In the genomic region with DNA sequence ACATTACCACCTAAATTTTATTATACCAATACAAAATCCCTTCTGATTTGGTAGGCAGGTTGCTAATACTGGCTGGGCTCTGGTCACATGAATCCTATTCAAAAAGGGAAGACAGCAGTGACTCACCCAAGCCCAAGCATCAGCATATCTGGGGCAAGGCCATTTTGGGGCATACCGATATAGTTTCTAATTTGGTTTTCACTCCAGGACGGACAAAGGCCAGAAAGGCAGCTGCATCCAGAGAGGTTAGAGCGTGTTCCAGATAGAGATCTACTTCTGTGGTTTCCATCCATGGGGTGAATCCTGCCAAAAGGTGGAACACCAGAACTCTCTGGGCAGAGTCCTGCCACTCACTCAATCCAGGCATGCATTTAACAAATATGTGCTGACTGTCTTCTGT, we compare ENCODE assay signal across 18 cellular contexts.
A peak's percentile ranks its signal among the peaks of the same experiment; 100 is the strongest.
DNase-seq lines count a peak whose midpoint lies in the region; ATAC-seq and TF ChIP-seq lines count a peak whose summit lies in the region.
"Had no signal": no experiment of that assay in that cellular context is flagged by ENCODE, and none has a peak within 500 bp of the region (broad histone marks: within the 10 kb centered on the region; RNA-seq: fewer than 3 reads in every experiment).

No MANE protein-coding gene starts in this region.

- H3K4me3 Mint-ChIP-seq in GM23338, result no peak overlapping the region
- no peak overlapping the region for H3K4me3 Mint-ChIP-seq in activated T-helper 17 cell treated with anti-CD3 and anti-CD28 coated beads, Interleukin-2, amount 50 U/mL, for 72 hours
- H3K4me3 Mint-ChIP-seq: B cell; CD4-positive, alpha-beta T cell had no signal

- no peak for TF ChIP-seq CTCF in GM23338 (conservative IDR thresholded peaks at IDR 0.05; ENCODE audit: low read depth in 2 of 2)

- peak; percentile 4 to 7 for DNase-seq in AML-193 (lab: John Stamatoyannopoulos, UW)
- DNase-seq in GM23338 (ENCODE audit: low spot score), result no peak
- DNase-seq in myocyte (ENCODE audit: low read depth), result peak; percentile 91
- DNase-seq in SHP77 (lab: John Stamatoyannopoulos, UW), result no peak
- DNase-seq in amniotic stem cell (lab: John Stamatoyannopoulos, UW), result no peak
- DNase-seq: CD4-positive, alpha-beta T cell; DMS53; IMR-90; Kasumi-1; NCI-H1436; NCI-H2029 treated with DMSO at 0.1 percent for 48 hours; NCI-H2171 treated with DMSO at 0.1 percent for 48 hours; NCI-H446 treated with DMSO at 0.1 percent for 48 hours; PC-9 had no signal

- no peaks in the 10 kb centered on the region; the same call in 2 of the 3 replicates for H3K9me3 Mint-ChIP-seq in GM23338
- peaks cover 4% of the 10 kb centered on the region for H3K9me3 Mint-ChIP-seq in activated T-helper 17 cell treated with anti-CD3 and anti-CD28 coated beads, Interleukin-2, amount 50 U/mL, for 72 hours
- H3K9me3 Mint-ChIP-seq: CD4-positive, alpha-beta T cell had no signal

- 0 out of 2 replicates have a peak overlapping the region, but pooled peaks have one; percentile 2 for H3K27ac Mint-ChIP-seq in GM23338
- H3K27ac Mint-ChIP-seq in activated T-helper 17 cell treated with anti-CD3 and anti-CD28 coated beads, Interleukin-2, amount 50 U/mL, for 72 hours, result peak overlapping the region; percentile 59
- H3K27ac Mint-ChIP-seq: B cell; CD4-positive, alpha-beta T cell had no signal

- H3K36me3 Mint-ChIP-seq in GM23338 (ENCODE audit: low read depth), result peaks cover 7% of the 10 kb centered on the region; the same call in 2 of the 3 replicates
- H3K36me3 Mint-ChIP-seq in activated T-helper 17 cell treated with anti-CD3 and anti-CD28 coated beads, Interleukin-2, amount 50 U/mL, for 72 hours (ENCODE audit: low read depth), result peaks cover 45% of the 10 kb centered on the region

- no peaks in the 10 kb centered on the region for H3K36me3 ChIP-seq in GM23338 (ENCODE audit: insufficient read depth)

- H3K79me2 ChIP-seq in GM23338 (replicated peaks; ENCODE audit: insufficient read depth), result no peaks in the 10 kb centered on the region

- no peak overlapping the region for H3K27ac ChIP-seq in GM23338 (ENCODE audit: low read depth)
- H3K27ac ChIP-seq: PC-9 had no signal

- H3K9me2 ChIP-seq in GM23338 (ENCODE audit: insufficient read depth), result peaks cover 2% of the 10 kb centered on the region

- H3K27me3 Mint-ChIP-seq in GM23338 (ENCODE audit: insufficient read depth, low read depth, poor library complexity), result no peaks in the 10 kb centered on the region
- no peaks in the 10 kb centered on the region for H3K27me3 Mint-ChIP-seq in activated T-helper 17 cell treated with anti-CD3 and anti-CD28 coated beads, Interleukin-2, amount 50 U/mL, for 72 hours
- H3K27me3 Mint-ChIP-seq: B cell; CD4-positive, alpha-beta T cell had no signal

- H3K27me3 ChIP-seq in GM23338 (ENCODE audit: insufficient read depth), result no peaks in the 10 kb centered on the region

- H3K4me1 Mint-ChIP-seq in GM23338, result peaks cover 16% of the 10 kb centered on the region
- H3K4me1 Mint-ChIP-seq in activated T-helper 17 cell treated with anti-CD3 and anti-CD28 coated beads, Interleukin-2, amount 50 U/mL, for 72 hours, result peaks cover 39% of the 10 kb centered on the region

- H3K4me3 ChIP-seq in GM23338, result no peak overlapping the region
- H3K4me3 ChIP-seq: PC-9 had no signal

- H2AFZ ChIP-seq in GM23338, result no peak overlapping the region
- H2AFZ ChIP-seq: PC-9 had no signal

- no peak for ATAC-seq in GM23338
- ATAC-seq in activated T-helper 17 cell treated with anti-CD3 and anti-CD28 coated beads, Interleukin-2, amount 50 U/mL, for 72 hours (replicated peaks), result no peak
- no peak for ATAC-seq in GM18517 (IDR thresholded peaks at IDR 0.05; ENCODE audit: unreplicated experiment)
- ATAC-seq: HCT116 had no signal

- no peaks in the 10 kb centered on the region for H3F3A ChIP-seq in GM23338 (replicated peaks; ENCODE audit: low read depth)

- H3K4me1 ChIP-seq in GM23338 (ENCODE audit: insufficient read depth), result peaks cover 4% of the 10 kb centered on the region; the same call in 1 of the 2 replicates

- H4K20me1 ChIP-seq in GM23338 (replicated peaks; ENCODE audit: insufficient read depth), result no peaks in the 10 kb centered on the region

- H3K4me2 ChIP-seq in GM23338, result no peak overlapping the region
- H3K4me2 ChIP-seq: PC-9 had no signal

TF ChIP-seq in GM23338, 12 proteins besides CTCF, POLR2A, EP300 and RAD21:
- TF ChIP-seq EZH2phosphoT487 (IDR thresholded peaks at IDR 0.05; ENCODE audit: unreplicated experiment), result no peak
- TF ChIP-seq, protein P1, sequence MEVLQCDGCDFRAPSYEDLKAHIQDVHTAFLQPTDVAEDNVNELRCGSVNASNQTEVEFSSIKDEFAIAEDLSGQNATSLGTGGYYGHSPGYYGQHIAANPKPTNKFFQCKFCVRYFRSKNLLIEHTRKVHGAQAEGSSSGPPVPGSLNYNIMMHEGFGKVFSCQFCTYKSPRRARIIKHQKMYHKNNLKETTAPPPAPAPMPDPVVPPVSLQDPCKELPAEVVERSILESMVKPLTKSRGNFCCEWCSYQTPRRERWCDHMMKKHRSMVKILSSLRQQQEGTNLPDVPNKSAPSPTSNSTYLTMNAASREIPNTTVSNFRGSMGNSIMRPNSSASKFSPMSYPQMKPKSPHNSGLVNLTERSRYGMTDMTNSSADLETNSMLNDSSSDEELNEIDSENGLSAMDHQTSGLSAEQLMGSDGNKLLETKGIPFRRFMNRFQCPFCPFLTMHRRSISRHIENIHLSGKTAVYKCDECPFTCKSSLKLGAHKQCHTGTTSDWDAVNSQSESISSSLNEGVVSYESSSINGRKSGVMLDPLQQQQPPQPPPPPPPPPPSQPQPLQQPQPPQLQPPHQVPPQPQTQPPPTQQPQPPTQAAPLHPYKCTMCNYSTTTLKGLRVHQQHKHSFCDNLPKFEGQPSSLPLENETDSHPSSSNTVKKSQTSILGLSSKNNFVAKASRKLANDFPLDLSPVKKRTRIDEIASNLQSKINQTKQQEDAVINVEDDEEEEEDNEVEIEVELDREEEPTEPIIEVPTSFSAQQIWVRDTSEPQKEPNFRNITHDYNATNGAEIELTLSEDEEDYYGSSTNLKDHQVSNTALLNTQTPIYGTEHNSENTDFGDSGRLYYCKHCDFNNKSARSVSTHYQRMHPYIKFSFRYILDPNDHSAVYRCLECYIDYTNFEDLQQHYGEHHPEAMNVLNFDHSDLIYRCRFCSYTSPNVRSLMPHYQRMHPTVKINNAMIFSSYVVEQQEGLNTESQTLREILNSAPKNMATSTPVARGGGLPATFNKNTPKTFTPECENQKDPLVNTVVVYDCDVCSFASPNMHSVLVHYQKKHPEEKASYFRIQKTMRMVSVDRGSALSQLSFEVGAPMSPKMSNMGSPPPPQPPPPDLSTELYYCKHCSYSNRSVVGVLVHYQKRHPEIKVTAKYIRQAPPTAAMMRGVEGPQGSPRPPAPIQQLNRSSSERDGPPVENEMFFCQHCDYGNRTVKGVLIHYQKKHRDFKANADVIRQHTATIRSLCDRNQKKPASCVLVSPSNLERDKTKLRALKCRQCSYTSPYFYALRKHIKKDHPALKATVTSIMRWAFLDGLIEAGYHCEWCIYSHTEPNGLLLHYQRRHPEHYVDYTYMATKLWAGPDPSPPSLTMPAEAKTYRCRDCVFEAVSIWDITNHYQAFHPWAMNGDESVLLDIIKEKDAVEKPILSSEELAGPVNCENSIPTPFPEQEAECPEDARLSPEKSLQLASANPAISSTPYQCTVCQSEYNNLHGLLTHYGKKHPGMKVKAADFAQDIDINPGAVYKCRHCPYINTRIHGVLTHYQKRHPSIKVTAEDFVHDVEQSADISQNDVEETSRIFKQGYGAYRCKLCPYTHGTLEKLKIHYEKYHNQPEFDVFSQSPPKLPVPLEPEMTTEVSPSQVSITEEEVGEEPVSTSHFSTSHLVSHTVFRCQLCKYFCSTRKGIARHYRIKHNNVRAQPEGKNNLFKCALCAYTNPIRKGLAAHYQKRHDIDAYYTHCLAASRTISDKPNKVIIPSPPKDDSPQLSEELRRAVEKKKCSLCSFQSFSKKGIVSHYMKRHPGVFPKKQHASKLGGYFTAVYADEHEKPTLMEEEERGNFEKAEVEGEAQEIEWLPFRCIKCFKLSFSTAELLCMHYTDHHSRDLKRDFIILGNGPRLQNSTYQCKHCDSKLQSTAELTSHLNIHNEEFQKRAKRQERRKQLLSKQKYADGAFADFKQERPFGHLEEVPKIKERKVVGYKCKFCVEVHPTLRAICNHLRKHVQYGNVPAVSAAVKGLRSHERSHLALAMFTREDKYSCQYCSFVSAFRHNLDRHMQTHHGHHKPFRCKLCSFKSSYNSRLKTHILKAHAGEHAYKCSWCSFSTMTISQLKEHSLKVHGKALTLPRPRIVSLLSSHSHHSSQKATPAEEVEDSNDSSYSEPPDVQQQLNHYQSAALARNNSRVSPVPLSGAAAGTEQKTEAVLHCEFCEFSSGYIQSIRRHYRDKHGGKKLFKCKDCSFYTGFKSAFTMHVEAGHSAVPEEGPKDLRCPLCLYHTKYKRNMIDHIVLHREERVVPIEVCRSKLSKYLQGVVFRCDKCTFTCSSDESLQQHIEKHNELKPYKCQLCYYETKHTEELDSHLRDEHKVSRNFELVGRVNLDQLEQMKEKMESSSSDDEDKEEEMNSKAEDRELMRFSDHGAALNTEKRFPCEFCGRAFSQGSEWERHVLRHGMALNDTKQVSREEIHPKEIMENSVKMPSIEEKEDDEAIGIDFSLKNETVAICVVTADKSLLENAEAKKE (CRISPR knock-in tag; IDR thresholded peaks at IDR 0.05), result no peak
- TF ChIP-seq STAT1 (IDR thresholded peaks at IDR 0.05; ENCODE audit: unreplicated experiment), result no peak
- no peak for TF ChIP-seq JUNB (IDR thresholded peaks at IDR 0.05; ENCODE audit: unreplicated experiment)
- no peak for TF ChIP-seq ZNF331 (CRISPR knock-in tag; IDR thresholded peaks at IDR 0.05; ENCODE audit: low read depth)
- TF ChIP-seq EZH2 (IDR thresholded peaks at IDR 0.05; ENCODE audit: low read depth, unreplicated experiment), result no peak

Comparison
In these comparisons a context has a peak if more than half of its experiments do, and no peak if none do; other contexts are left out.
1. DNase-seq: peak in AML-193 (2 of 2) and myocyte (single experiment); none in GM23338 (single experiment), SHP77 (0 of 2) and amniotic stem cell (single experiment).